Comparison of ENCODE assay signal across 19 cellular contexts in genomic region chr1:165352442-165353293, GRCh38. TPM values are rescaled to one million over a fixed set of nuclear protein-coding genes. Genes with fewer than 3 reads are reported as not detected.
A peak's percentile ranks its signal among the peaks of the same experiment; 100 is the strongest.
DNase-seq lines count a peak whose midpoint lies in the region; ATAC-seq and TF ChIP-seq lines count a peak whose summit lies in the region.
"Had no signal": no experiment of that assay in that cellular context is flagged by ENCODE, and none has a peak within 500 bp of the region (broad histone marks: within the 10 kb centered on the region; RNA-seq: fewer than 3 reads in every experiment).

No MANE protein-coding gene starts in this region.

- H3K27ac ChIP-seq in iPS DF 6.9 (ENCODE audit: low read length) (no peak overlapping the region), upper lobe of right lung (no peak overlapping the region)
- H3K27ac ChIP-seq: A549, brain microvascular endothelial cell, gastrocnemius medialis, left lung, neutrophil had no signal

- peaks cover 9% of the 10 kb centered on the region for H3K4me1 ChIP-seq in iPS DF 6.9 (ENCODE audit: control insufficient read depth, insufficient read depth, low read length)
- H3K4me1 ChIP-seq in upper lobe of right lung = peaks cover 16% of the 10 kb centered on the region

- intact Hi-C loops in upper lobe of right lung (cut with DNase I) = no loop called here

- H3K9me3 Mint-ChIP-seq in progenitor cell of endocrine pancreas (ENCODE audit: low read depth) = no peaks in the 10 kb centered on the region
- no peaks in the 10 kb centered on the region for H3K9me3 Mint-ChIP-seq in stimulated activated naive CD8-positive, alpha-beta T cell treated with anti-CD3 and anti-CD28 coated beads, Interleukin-15, amount 100 ng/mL, for 72 hours
- H3K9me3 Mint-ChIP-seq: T-cell had no signal

- H3K4me3 ChIP-seq in iPS DF 6.9 (ENCODE audit: low read length) (peak overlapping the region; percentile 3; the same call in 1 of the 2 replicates), upper lobe of right lung (no peak overlapping the region)
- H3K4me3 ChIP-seq: A549, left lung had no signal

- no peaks in the 10 kb centered on the region for H3K36me3 Mint-ChIP-seq in progenitor cell of endocrine pancreas (ENCODE audit: insufficient read depth)
- H3K36me3 Mint-ChIP-seq: CD8-positive, alpha-beta memory T cell; T-cell had no signal

- peaks cover 93% of the 10 kb centered on the region for H3K27me3 Mint-ChIP-seq in progenitor cell of endocrine pancreas
- H3K27me3 Mint-ChIP-seq in stimulated activated naive CD8-positive, alpha-beta T cell treated with anti-CD3 and anti-CD28 coated beads, Interleukin-15, amount 100 ng/mL, for 72 hours = peaks cover 97% of the 10 kb centered on the region

- ATAC-seq in upper lobe of right lung = no peak
- ATAC-seq in stimulated activated naive CD8-positive, alpha-beta T cell treated with anti-CD3 and anti-CD28 coated beads, Interleukin-15, amount 100 ng/mL, for 72 hours = no peak
- ATAC-seq: gastrocnemius medialis, left lung, T-cell had no signal

- peak; percentile 34 for DNase-seq in NCI-H748 (lab: John Stamatoyannopoulos, UW; ENCODE audit: unreplicated experiment)
- no peak for DNase-seq in NCI-H748 treated with DMSO at 0.1 percent for 48 hours (lab: John Stamatoyannopoulos, UW)
- DNase-seq in NCI-H526 (lab: John Stamatoyannopoulos, UW) = peak; percentile 35 to 82
- peak; percentile 35 for DNase-seq in iPS DF 6.9 (ENCODE audit: low read depth, low spot score)
- peak; percentile 17 for DNase-seq in progenitor cell of endocrine pancreas (ENCODE audit: low spot score, unreplicated experiment)
- no peak for DNase-seq in upper lobe of right lung
- DNase-seq in stimulated activated naive CD8-positive, alpha-beta T cell treated with anti-CD3 and anti-CD28 coated beads, Interleukin-15, amount 100 ng/mL, for 72 hours = no peak
- no peak for DNase-seq in activated effector memory CD4-positive, alpha-beta T cell treated with anti-CD3 and anti-CD28 coated beads, Interleukin-2, amount 50 U/mL, for 16 hours
- DNase-seq: activated effector memory CD4-positive, alpha-beta T cell treated with Interleukin-2 at 50 U/mL for 16 hours; brain microvascular endothelial cell; CD8-positive, alpha-beta memory T cell; gastrocnemius medialis; MV-4-11; OCI-M1; T-cell had no signal

- TF ChIP-seq CTCF in progenitor cell of endocrine pancreas (IDR thresholded peaks at IDR 0.05; ENCODE audit: unreplicated experiment) = no peak
- no peak for TF ChIP-seq CTCF in upper lobe of right lung (IDR thresholded peaks at IDR 0.05)

- WGBS in iPS DF 6.9 (ENCODE audit: insufficient coverage, insufficient read length) = no CpG with 5 or more reads among the region's 59 CpGs

- H3K4me3 Mint-ChIP-seq in progenitor cell of endocrine pancreas (ENCODE audit: low read depth) = peak overlapping the region; percentile 35
- H3K4me3 Mint-ChIP-seq in stimulated activated naive CD8-positive, alpha-beta T cell treated with anti-CD3 and anti-CD28 coated beads, Interleukin-15, amount 100 ng/mL, for 72 hours = no peak overlapping the region
- H3K4me3 Mint-ChIP-seq: CD8-positive, alpha-beta memory T cell; T-cell had no signal

- peaks cover 62% of the 10 kb centered on the region for H3K27me3 ChIP-seq in iPS DF 6.9 (ENCODE audit: control insufficient read depth, insufficient read depth, low read length)
- H3K27me3 ChIP-seq in upper lobe of right lung = peaks cover 100% of the 10 kb centered on the region

- H3K27ac Mint-ChIP-seq in progenitor cell of endocrine pancreas = no peak overlapping the region
- H3K27ac Mint-ChIP-seq in stimulated activated naive CD8-positive, alpha-beta T cell treated with anti-CD3 and anti-CD28 coated beads, Interleukin-15, amount 100 ng/mL, for 72 hours = no peak overlapping the region
- H3K27ac Mint-ChIP-seq: T-cell had no signal

- H3K4me1 Mint-ChIP-seq in progenitor cell of endocrine pancreas (ENCODE audit: low read depth) = peaks cover 22% of the 10 kb centered on the region
- peaks cover 26% of the 10 kb centered on the region for H3K4me1 Mint-ChIP-seq in stimulated activated naive CD8-positive, alpha-beta T cell treated with anti-CD3 and anti-CD28 coated beads, Interleukin-15, amount 100 ng/mL, for 72 hours

- H3K36me3 ChIP-seq in iPS DF 6.9 (ENCODE audit: control insufficient read depth, insufficient read depth, low read length) = no peaks in the 10 kb centered on the region
- H3K36me3 ChIP-seq in upper lobe of right lung = no peaks in the 10 kb centered on the region
- H3K36me3 ChIP-seq: brain microvascular endothelial cell, gastrocnemius medialis, left lung, neutrophil had no signal

- no peaks in the 10 kb centered on the region for H3K9me3 ChIP-seq in iPS DF 6.9 (ENCODE audit: control insufficient read depth, insufficient read depth, low read length)
- no peaks in the 10 kb centered on the region for H3K9me3 ChIP-seq in upper lobe of right lung
- H3K9me3 ChIP-seq: A549, gastrocnemius medialis, left lung, neutrophil had no signal

RNA-seq across cellular contexts. Expression of gene LMX1A, which starts 3.8 kb away (rescaled TPM):
- 0.18 TPM in 1 of 2 replicates, not detected in the other for total RNA-seq in progenitor cell of endocrine pancreas
- not detected for total RNA-seq in upper lobe of right lung
- total RNA-seq: CD8-positive, alpha-beta memory T cell; left lung; T-cell; temporal lobe had no signal

Comparison
In these comparisons a context has a peak if more than half of its experiments do, and no peak if none do; other contexts are left out.
1. DNase-seq: peak in NCI-H748 (single experiment), NCI-H526 (2 of 2), iPS DF 6.9 (single experiment) and progenitor cell of endocrine pancreas (single experiment); none in NCI-H748 treated with DMSO at 0.1 percent for 48 hours (single experiment), upper lobe of right lung (single experiment), stimulated activated naive CD8-positive, alpha-beta T cell treated with anti-CD3 and anti-CD28 coated beads, Interleukin-15, amount 100 ng/mL, for 72 hours (0 of 2) and activated effector memory CD4-positive, alpha-beta T cell treated with anti-CD3 and anti-CD28 coated beads, Interleukin-2, amount 50 U/mL, for 16 hours (single experiment).